In the genomic region with DNA sequence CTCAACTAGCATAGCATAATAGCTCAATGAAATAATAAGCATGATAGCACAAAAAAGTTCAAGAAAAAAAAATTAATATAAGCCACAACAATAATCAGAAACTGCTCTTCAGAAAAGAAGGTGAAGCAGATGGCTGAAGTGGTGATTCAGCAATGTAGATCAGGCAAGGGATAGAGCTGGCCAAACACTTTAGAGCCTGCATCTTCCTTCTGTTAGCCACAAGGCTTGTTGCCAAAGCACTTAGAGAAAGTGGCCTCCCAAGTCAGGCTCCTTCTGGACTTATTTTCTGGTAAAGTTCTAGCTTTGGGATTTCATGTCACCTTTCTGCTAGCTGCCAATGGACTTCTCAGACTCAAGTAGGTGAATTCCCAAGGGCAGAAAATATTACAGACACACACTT, we compare ENCODE assay signal across 13 cellular contexts.
DNase-seq lines count a peak whose midpoint lies in the region; TF ChIP-seq lines count a peak whose summit lies in the region.
"Had no signal": no experiment of that assay in that cellular context is flagged by ENCODE, and none has a peak within 500 bp of the region (broad histone marks: within the 10 kb centered on the region; RNA-seq: fewer than 3 reads in every experiment).

No MANE protein-coding gene starts in this region.

- H4K20me1 ChIP-seq in MM.1S (ENCODE audit: insufficient read depth, low read length) = no peaks in the 10 kb centered on the region

- H3K27me3 Mint-ChIP-seq in nephron (ENCODE audit: low read depth) = no peaks in the 10 kb centered on the region
- H3K27me3 Mint-ChIP-seq in activated CD4-positive, alpha-beta T cell treated with anti-CD3 and anti-CD28 coated beads, Interleukin-2, amount 10 ng/mL, durations not matched to agents 24 days and 14 days = peaks cover 3% of the 10 kb centered on the region

- no peak overlapping the region for H2AFZ ChIP-seq in MM.1S (ENCODE audit: low read length)

- H3K9me3 ChIP-seq in MM.1S (replicated peaks; ENCODE audit: insufficient read depth, low read length) = no peaks in the 10 kb centered on the region
- H3K9me3 ChIP-seq: heart left ventricle had no signal

- intact Hi-C loops in activated CD4-positive, alpha-beta T cell treated with anti-CD3 and anti-CD28 coated beads, Interleukin-2, amount 10 ng/mL, durations not matched to agents 24 days and 14 days (cut with micrococcal nuclease) = no loop called here

- H3K27me3 ChIP-seq in brain microvascular endothelial cell (replicated peaks) = no peaks in the 10 kb centered on the region
- no peaks in the 10 kb centered on the region for H3K27me3 ChIP-seq in MM.1S (replicated peaks; ENCODE audit: insufficient read depth, low read length)
- H3K27me3 ChIP-seq: heart left ventricle had no signal

- H3K4me3 ChIP-seq in LNCaP clone FGC (ENCODE audit: low read depth, low read length) = no peak overlapping the region
- no peak overlapping the region for H3K4me3 ChIP-seq in brain microvascular endothelial cell (ENCODE audit: low read depth, low read length)
- H3K4me3 ChIP-seq in MM.1S (ENCODE audit: low read length) = no peak overlapping the region
- H3K4me3 ChIP-seq: heart left ventricle had no signal

- TF ChIP-seq CTCF in LNCaP clone FGC (IDR thresholded peaks at IDR 0.05; ENCODE audit: control insufficient read depth, extremely low read depth, insufficient read depth) (no peak), brain microvascular endothelial cell (IDR thresholded peaks at IDR 0.05; ENCODE audit: low read depth, low read length, missing control alignments) (no peak), nephron (IDR thresholded peaks at IDR 0.05; ENCODE audit: unreplicated experiment in 3 of 3) (no peak), MM.1S (IDR thresholded peaks at IDR 0.05; ENCODE audit: low read length) (no peak)

- in situ Hi-C loops in brain microvascular endothelial cell (cut with HindIII; ENCODE audit: low pct_ligation_motif_present, low sequenced_read_pairs) = no loop called here

- H3K36me3 ChIP-seq in brain microvascular endothelial cell (replicated peaks) (no peaks in the 10 kb centered on the region), MM.1S (replicated peaks; ENCODE audit: insufficient read depth, low read length) (no peaks in the 10 kb centered on the region)
- H3K36me3 ChIP-seq: heart left ventricle had no signal

- DNase-seq in DMS79 (lab: John Stamatoyannopoulos, UW) (peak; percentile 48), LNCaP clone FGC (ENCODE audit: low read depth) (peak; percentile 11), brain microvascular endothelial cell (peak; percentile 59), MM.1S (no peak)
- no peak for DNase-seq in stimulated activated CD4-positive, alpha-beta T cell treated with anti-CD3 and anti-CD28 coated beads, Interleukin-2, amount 100 ng/mL, for 24 hours
- DNase-seq in activated CD4-positive, alpha-beta T cell treated with anti-CD3 and anti-CD28 coated beads, Interleukin-2, amount 10 ng/mL, durations not matched to agents 24 days and 14 days = no peak
- no peak for DNase-seq in activated CD4-positive, CD25-positive, alpha-beta regulatory T cell (lab: John Stamatoyannopoulos, UW)
- DNase-seq: activated CD8-positive, alpha-beta T cell treated with anti-CD3 and anti-CD28 coated beads, Interleukin-2, amount 10 ng/mL, durations not matched to agents 7 days and 5 days; activated naive CD4-positive, alpha-beta T cell treated with anti-CD3 and anti-CD28 coated beads for 36 hours; heart left ventricle; nucleus accumbens had no signal

- H3K4me1 ChIP-seq in MM.1S (ENCODE audit: low read length) = peaks cover 6% of the 10 kb centered on the region; the same call in 1 of the 2 replicates

- H3K27ac ChIP-seq in brain microvascular endothelial cell (peak overlapping the region; percentile 6), MM.1S (ENCODE audit: low read length) (no peak overlapping the region)
- H3K27ac ChIP-seq: heart left ventricle had no signal

- H3K79me2 ChIP-seq in MM.1S (ENCODE audit: low read length) = no peaks in the 10 kb centered on the region

- H3K27ac Mint-ChIP-seq in nephron = peak overlapping the region in 2 of 3 experiments; percentile 76 to 87
- H3K27ac Mint-ChIP-seq in activated CD4-positive, alpha-beta T cell treated with anti-CD3 and anti-CD28 coated beads, Interleukin-2, amount 10 ng/mL, durations not matched to agents 24 days and 14 days = no peak overlapping the region
- H3K27ac Mint-ChIP-seq: activated CD8-positive, alpha-beta T cell treated with anti-CD3 and anti-CD28 coated beads, Interleukin-2, amount 10 ng/mL, durations not matched to agents 7 days and 5 days; activated naive CD4-positive, alpha-beta T cell treated with anti-CD3 and anti-CD28 coated beads for 36 hours; stimulated activated naive CD8-positive, alpha-beta T cell treated with anti-CD3 and anti-CD28 coated beads, Interleukin-15, Interleukin-2, amounts not matched to agents 100 ng/mL and 50 ng/mL, for 24 hours had no signal

- no peaks in the 10 kb centered on the region for H3K36me3 Mint-ChIP-seq in nephron (ENCODE audit: low read depth)
- no peaks in the 10 kb centered on the region for H3K36me3 Mint-ChIP-seq in activated CD4-positive, alpha-beta T cell treated with anti-CD3 and anti-CD28 coated beads, Interleukin-2, amount 10 ng/mL, durations not matched to agents 24 days and 14 days (ENCODE audit: low read depth)

- H3K4me3 Mint-ChIP-seq in nephron = no peak overlapping the region
- no peak overlapping the region for H3K4me3 Mint-ChIP-seq in activated CD4-positive, alpha-beta T cell treated with anti-CD3 and anti-CD28 coated beads, Interleukin-2, amount 10 ng/mL, durations not matched to agents 24 days and 14 days
- H3K4me3 Mint-ChIP-seq: activated CD8-positive, alpha-beta T cell treated with anti-CD3 and anti-CD28 coated beads, Interleukin-2, amount 10 ng/mL, durations not matched to agents 7 days and 5 days; activated naive CD4-positive, alpha-beta T cell treated with anti-CD3 and anti-CD28 coated beads for 36 hours; stimulated activated naive CD8-positive, alpha-beta T cell treated with anti-CD3 and anti-CD28 coated beads, Interleukin-15, Interleukin-2, amounts not matched to agents 100 ng/mL and 50 ng/mL, for 24 hours had no signal

- no peaks in the 10 kb centered on the region for H3K9me3 Mint-ChIP-seq in nephron
- no peaks in the 10 kb centered on the region for H3K9me3 Mint-ChIP-seq in activated CD4-positive, alpha-beta T cell treated with anti-CD3 and anti-CD28 coated beads, Interleukin-2, amount 10 ng/mL, durations not matched to agents 24 days and 14 days
- H3K9me3 Mint-ChIP-seq: activated naive CD4-positive, alpha-beta T cell treated with anti-CD3 and anti-CD28 coated beads for 36 hours; stimulated activated naive CD8-positive, alpha-beta T cell treated with anti-CD3 and anti-CD28 coated beads, Interleukin-15, Interleukin-2, amounts not matched to agents 100 ng/mL and 50 ng/mL, for 24 hours had no signal

- no peak overlapping the region for H3K9ac ChIP-seq in MM.1S (ENCODE audit: low read length)

- H3F3A ChIP-seq in MM.1S (ENCODE audit: insufficient read depth, low read length) = no peaks in the 10 kb centered on the region

- peaks cover 16% of the 10 kb centered on the region for H3K4me1 Mint-ChIP-seq in nephron
- H3K4me1 Mint-ChIP-seq in activated CD4-positive, alpha-beta T cell treated with anti-CD3 and anti-CD28 coated beads, Interleukin-2, amount 10 ng/mL, durations not matched to agents 24 days and 14 days = peaks cover 4% of the 10 kb centered on the region

- no peak overlapping the region for H3K4me2 ChIP-seq in MM.1S (ENCODE audit: low read depth, low read length)

- no peaks in the 10 kb centered on the region for H3K9me2 ChIP-seq in MM.1S (replicated peaks; ENCODE audit: insufficient read depth, low read length)

Comparison
In these comparisons a context has a peak if more than half of its experiments do, and no peak if none do; other contexts are left out.
1. DNase-seq: peak in DMS79 (single experiment), LNCaP clone FGC (single experiment) and brain microvascular endothelial cell (single experiment); none in MM.1S (single experiment), stimulated activated CD4-positive, alpha-beta T cell treated with anti-CD3 and anti-CD28 coated beads, Interleukin-2, amount 100 ng/mL, for 24 hours (0 of 2), activated CD4-positive, alpha-beta T cell treated with anti-CD3 and anti-CD28 coated beads, Interleukin-2, amount 10 ng/mL, durations not matched to agents 24 days and 14 days (single experiment) and activated CD4-positive, CD25-positive, alpha-beta regulatory T cell (0 of 4).